ENCODE assay signal across 9 cellular contexts in the genomic region with DNA sequence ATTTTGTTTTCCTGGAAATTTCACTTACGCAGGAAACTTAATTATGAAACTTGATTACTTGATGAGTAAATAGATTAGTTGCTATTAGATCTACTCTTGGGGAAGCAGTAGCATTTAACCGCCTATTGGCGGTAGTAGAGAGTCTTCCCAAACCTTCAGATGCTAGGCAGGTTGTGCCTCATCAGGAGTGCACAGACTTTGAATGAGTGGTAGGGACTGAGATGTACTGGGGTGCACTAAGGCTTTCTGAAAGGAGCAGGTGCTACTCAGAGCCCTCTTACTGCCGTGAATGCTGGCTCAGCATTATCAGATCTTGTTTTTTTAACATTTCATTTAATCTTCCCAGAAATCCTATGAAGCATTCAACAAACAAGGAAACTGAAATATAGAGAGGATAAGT. TPM values are rescaled to one million over a fixed set of nuclear protein-coding genes. Genes with fewer than 3 reads are reported as not detected.
DNase-seq lines count a peak whose midpoint lies in the region; ATAC-seq, FAIRE-seq and TF ChIP-seq lines count a peak whose summit lies in the region.
"Had no signal": no experiment of that assay in that cellular context is flagged by ENCODE, and none has a peak within 500 bp of the region (broad histone marks: within the 10 kb centered on the region; RNA-seq: fewer than 3 reads in every experiment).

No MANE protein-coding gene starts in this region.

- H3K23me2 ChIP-seq in H1 (ENCODE audit: low read depth, low read length) = no peaks in the 10 kb centered on the region

- CTCF ChIA-PET in H1 (lab: Charles Lee; ENCODE audit: partially characterized antibody) = interaction anchor here (0.9 to 11.4 kb wide), 9 partner anchors 10 to 119 kb away, joined by 3 to 152 read pairs (median 5); a partner anchor contains a TSS

- no peak overlapping the region for H3K56ac ChIP-seq in H1 (replicated peaks; ENCODE audit: insufficient read length, low read depth, low read length)

- no peaks in the 10 kb centered on the region for H3K27me3 Mint-ChIP-seq in CD4-positive, CD25-positive, alpha-beta regulatory T cell

- no peaks in the 10 kb centered on the region for H3F3A ChIP-seq in OCI-LY1 (ENCODE audit: insufficient read depth, low read length)

- no peak overlapping the region for H3K14ac ChIP-seq in H1 (ENCODE audit: insufficient read length)

- no peak overlapping the region for H3K4me2 ChIP-seq in OCI-LY1 (ENCODE audit: low read length)
- H3K4me2 ChIP-seq in H1 (ENCODE audit: insufficient read depth in 1 of 2, low read depth in 2 of 2, low read length in 2 of 2) = no peak overlapping the region
- H3K4me2 ChIP-seq in parathyroid adenoma (ENCODE audit: low read length) = no peak overlapping the region

- H4K20me1 ChIP-seq in OCI-LY1 (ENCODE audit: insufficient read depth, low read length) (no peaks in the 10 kb centered on the region), H1 (replicated peaks in 1 of 2; ENCODE audit: control insufficient read depth in 1 of 2, insufficient read depth in 2 of 2, low read length in 2 of 2) (peaks cover 4% of the 10 kb centered on the region in 2 experiments)

- H2BK20ac ChIP-seq in H1 (ENCODE audit: low read length) = no peak overlapping the region

- H3K9ac ChIP-seq in OCI-LY1 (ENCODE audit: low read length) = no peak overlapping the region
- no peak overlapping the region for H3K9ac ChIP-seq in H1 (replicated peaks in 1 of 4; ENCODE audit: extremely low read depth in 1 of 4, low read depth in 3 of 4, low read length in 3 of 4)
- H3K9ac ChIP-seq in parathyroid adenoma = no peak overlapping the region

- peaks cover 17% of the 10 kb centered on the region for H3K36me3 Mint-ChIP-seq in CD4-positive, CD25-positive, alpha-beta regulatory T cell

- H3K4me1 ChIP-seq in CD4-positive, CD25-positive, alpha-beta regulatory T cell (ENCODE audit: control insufficient read depth, insufficient read depth, low read length, poor library complexity, severe bottlenecking) = no peaks in the 10 kb centered on the region
- H3K4me1 ChIP-seq in OCI-LY1 (ENCODE audit: insufficient read depth, low read length, severe bottlenecking) (peaks cover 10% of the 10 kb centered on the region), H1 (replicated peaks in 1 of 4; ENCODE audit: control insufficient read depth in 3 of 4, insufficient read depth in 4 of 4, low read length in 3 of 4) (no peaks in the 10 kb centered on the region; a peak in 1 of 7 replicates), parathyroid adenoma (no peaks in the 10 kb centered on the region)

- DNase-seq in CD4-positive, CD25-positive, alpha-beta regulatory T cell = peak in 2 of 3 donors; percentile 45 to 60
- DNase-seq in GM18507 (ENCODE audit: extremely low spot score, insufficient read length, low read depth) (no peak), H1 (ENCODE audit: low read depth in 1 of 2, low spot score in 2 of 2) (no peak)
- DNase-seq: left cardiac atrium had no signal

- H3K36me3 ChIP-seq in CD4-positive, CD25-positive, alpha-beta regulatory T cell (ENCODE audit: control insufficient read depth, insufficient read depth, low read length) = peaks cover 35% of the 10 kb centered on the region
- peaks cover 76% of the 10 kb centered on the region for H3K36me3 ChIP-seq in OCI-LY1 (ENCODE audit: insufficient read depth, low read length)
- peaks cover 10 to 63% (median 31%) of the 10 kb centered on the region in 4 experiments; a peak in 7 of 8 replicates for H3K36me3 ChIP-seq in H1 (ENCODE audit: control insufficient read depth in 2 of 4, insufficient read depth in 4 of 4, low read length in 3 of 4)
- H3K36me3 ChIP-seq in parathyroid adenoma (ENCODE audit: control insufficient read depth, insufficient read depth, low read length) = no peaks in the 10 kb centered on the region

- FAIRE-seq in GM18507 (lab: Jason Lieb, UNC) (peak; percentile 5), H1 (lab: Jason Lieb, UNC) (peak; percentile 13)

- H3K18ac ChIP-seq in H1 (ENCODE audit: extremely low read depth, low read length) = no peak overlapping the region

- no peaks in the 10 kb centered on the region for H3K9me2 ChIP-seq in OCI-LY1 (ENCODE audit: low read depth, low read length)

- no peak overlapping the region for H4K5ac ChIP-seq in H1 (ENCODE audit: insufficient read length, low read depth, low read length)

- no peak overlapping the region for H4K8ac ChIP-seq in H1 (ENCODE audit: extremely low read depth, insufficient read depth, low read length)

- no peak overlapping the region for H2BK120ac ChIP-seq in H1 (replicated peaks; ENCODE audit: low read depth, low read length)

- POLR2A ChIA-PET in H1 (lab: Charles Lee; ENCODE audit: partially characterized antibody) = interaction anchor here (0.9 to 19.6 kb wide), 7 partner anchors 11 to 129 kb away, joined by 3 to 365 read pairs (median 4); a partner anchor contains a TSS

- no peaks in the 10 kb centered on the region for H3K27me3 ChIP-seq in CD4-positive, CD25-positive, alpha-beta regulatory T cell (ENCODE audit: control insufficient read depth, insufficient read depth, low read length)
- no peaks in the 10 kb centered on the region for H3K27me3 ChIP-seq in OCI-LY1 (ENCODE audit: insufficient read depth, low read length)
- no peaks in the 10 kb centered on the region for H3K27me3 ChIP-seq in H1 (replicated peaks in 1 of 4; ENCODE audit: control insufficient read depth in 3 of 4, extremely low read depth in 1 of 4, insufficient read depth in 3 of 4, low read length in 3 of 4)
- no peaks in the 10 kb centered on the region for H3K27me3 ChIP-seq in parathyroid adenoma (ENCODE audit: control insufficient read depth, insufficient read depth, low read length)

- no peak overlapping the region for H3K23ac ChIP-seq in H1 (ENCODE audit: insufficient read length)

- H3K27ac ChIP-seq in CD4-positive, CD25-positive, alpha-beta regulatory T cell (ENCODE audit: insufficient read depth, low read length, poor library complexity, severe bottlenecking) = peak overlapping the region; percentile 19
- H3K27ac ChIP-seq in OCI-LY1 (ENCODE audit: low read depth, low read length, poor library complexity, severe bottlenecking) (no peak overlapping the region), H1 (ENCODE audit: low read depth, low read length) (no peak overlapping the region), parathyroid adenoma (no peak overlapping the region)

- no peak for TF ChIP-seq POLR2A in H1 (IDR thresholded peaks at IDR 0.05; ENCODE audit: control extremely low read depth in 1 of 2, low read depth in 2 of 2, low read length in 2 of 2)

- H3K79me2 ChIP-seq in OCI-LY1 (ENCODE audit: insufficient read depth, low read length) (no peaks in the 10 kb centered on the region), H1 (ENCODE audit: control insufficient read depth in 1 of 2, insufficient read depth in 2 of 2, low read length in 2 of 2) (peaks cover 0 to 13% of the 10 kb centered on the region in 2 experiments; a peak in 1 of 4 replicates), parathyroid adenoma (peaks cover 11% of the 10 kb centered on the region)

- H2AFZ ChIP-seq in OCI-LY1 (ENCODE audit: low read length) (no peak overlapping the region), H1 (ENCODE audit: low read length) (no peak overlapping the region), parathyroid adenoma (no peak overlapping the region)

- peak; percentile 85 to 86 for ATAC-seq in CD4-positive, CD25-positive, alpha-beta regulatory T cell (ENCODE audit: low read depth in 2 of 2)
- ATAC-seq in GM21619 (IDR thresholded peaks at IDR 0.05; ENCODE audit: unreplicated experiment) = no peak
- ATAC-seq in GM21717 (IDR thresholded peaks at IDR 0.05; ENCODE audit: unreplicated experiment) = no peak
- ATAC-seq in HG03039 (IDR thresholded peaks at IDR 0.05; ENCODE audit: unreplicated experiment) = no peak

- no peaks in the 10 kb centered on the region for H3K9me3 Mint-ChIP-seq in CD4-positive, CD25-positive, alpha-beta regulatory T cell

- peak; percentile 67; the same call in 1 of the 2 replicates for TF ChIP-seq CTCF in OCI-LY1 (IDR thresholded peaks at IDR 0.05; ENCODE audit: low read length)
- peak in 2 of 3 experiments; percentile 47 to 71; a peak in 3 of 4 replicates for TF ChIP-seq CTCF in H1 (IDR thresholded peaks at IDR 0.05; ENCODE audit: control extremely low read depth in 1 of 3, insufficient read depth in 1 of 3, low read depth in 1 of 3, low read length in 3 of 3)
- peak; percentile 53 for TF ChIP-seq CTCF in parathyroid adenoma (IDR thresholded peaks at IDR 0.05)

- H3K4ac ChIP-seq in H1 (replicated peaks; ENCODE audit: insufficient read length, low read depth, low read length) = no peak overlapping the region

- no peak overlapping the region for H2AK5ac ChIP-seq in H1 (ENCODE audit: low read depth, low read length)

- H4K91ac ChIP-seq in H1 (replicated peaks; ENCODE audit: insufficient read length, low read length) = no peak overlapping the region

- H3K4me1 Mint-ChIP-seq in CD4-positive, CD25-positive, alpha-beta regulatory T cell = peaks cover 0 to 15% (median 11%) of the 10 kb centered on the region in 4 donors

- no peak overlapping the region for H2BK15ac ChIP-seq in H1 (ENCODE audit: low read length)

- no peak overlapping the region for H2BK12ac ChIP-seq in H1 (ENCODE audit: low read depth, low read length)

- no peaks in the 10 kb centered on the region for H3K9me3 ChIP-seq in CD4-positive, CD25-positive, alpha-beta regulatory T cell (ENCODE audit: control insufficient read depth in 2 of 2, low read length in 2 of 2)
- no peaks in the 10 kb centered on the region for H3K9me3 ChIP-seq in OCI-LY1 (ENCODE audit: low read length)
- H3K9me3 ChIP-seq in H1 (ENCODE audit: insufficient read depth in 2 of 2, low read depth in 1 of 2, low read length in 1 of 2) = no peaks in the 10 kb centered on the region
- H3K9me3 ChIP-seq in parathyroid adenoma (ENCODE audit: control insufficient read depth, low read length) = no peaks in the 10 kb centered on the region

- no peak overlapping the region for H2BK5ac ChIP-seq in H1 (ENCODE audit: low read depth, low read length)

- H3K4me3 Mint-ChIP-seq in CD4-positive, CD25-positive, alpha-beta regulatory T cell = peak overlapping the region in 1 of 4 donors; percentile 26

- peak; percentile 42 to 52 for TF ChIP-seq RAD21 in H1 (IDR thresholded peaks at IDR 0.05 in 1 of 2, conservative IDR thresholded peaks at IDR 0.05 in 1 of 2; ENCODE audit: low read depth in 2 of 2, low read length in 2 of 2)

- TF ChIP-seq EP300 in H1 (IDR thresholded peaks at IDR 0.05; ENCODE audit: borderline replicate concordance in 1 of 2, low read depth in 2 of 2, low read length in 2 of 2) = no peak

- no peak overlapping the region for H3K4me3 ChIP-seq in CD4-positive, CD25-positive, alpha-beta regulatory T cell (ENCODE audit: low read depth, low read length)
- H3K4me3 ChIP-seq in OCI-LY1 (ENCODE audit: low read depth, low read length, poor library complexity, severe bottlenecking) (no peak overlapping the region), H1 (ENCODE audit: extremely low read depth in 1 of 4, insufficient read depth in 2 of 4, low read depth in 3 of 4, low read length in 4 of 4) (no peak overlapping the region), parathyroid adenoma (ENCODE audit: low read depth, low read length) (no peak overlapping the region)

- WGBS in H1 (ENCODE audit: extremely low coverage in 1 of 2, insufficient coverage in 1 of 2, insufficient read length in 1 of 2, insufficient replicate concordance in 2 of 2, low coverage in 1 of 2, low lambda C conversion rate in 2 of 2, missing lambda C conversion rate in 1 of 2), 2 experiments = 64% methylated on average over 4 of the region's 4 CpGs; no CpG with 5 or more reads in 1 of the 2 experiments

- peak overlapping the region in 2 of 3 donors; percentile 46 to 52 for H3K27ac Mint-ChIP-seq in CD4-positive, CD25-positive, alpha-beta regulatory T cell

- no peaks in the 10 kb centered on the region; the same call in 1 of the 2 replicates for H3K79me1 ChIP-seq in H1 (ENCODE audit: low read depth, low read length)

RNA-seq across cellular contexts. Expression of a gene that starts 7.7 kb away (rescaled TPM):
- 30.2 TPM for total RNA-seq in CD4-positive, CD25-positive, alpha-beta regulatory T cell
- polyA plus RNA-seq in CD4-positive, CD25-positive, alpha-beta regulatory T cell = 10 to 100 TPM; 13.7 to 19.9 (median 16.9) TPM
- total RNA-seq in H1 (2021; fragmentation: NEBNext Ultra II Directional; extraction: Animal tissue kit (Norgen Biotek cat#: 25700)) = 30.4 and 34.2 TPM in 2 replicates
- 13.2 and 13.6 TPM in 2 replicates for polyA plus RNA-seq in H1 (2011; rRNA removed)
- polyA plus RNA-seq in H1 (2011; cell fraction: cytosol; rRNA removed) = 13.9 TPM
- polyA plus RNA-seq in H1 (2011; cell fraction: nucleus; rRNA removed) = 33.8 TPM
- 11.2 to 18.5 TPM (median 15.4 TPM) in 4 replicates for polyA plus RNA-seq in H1 (2012, experiment 1 of 2)
- 11.6 TPM for polyA plus RNA-seq in H1 (2012, experiment 2 of 2)
- polyA plus RNA-seq in H1 (2013, experiment 1 of 2) = 20.0 TPM
- 19.1 TPM for polyA plus RNA-seq in H1 (2013, experiment 2 of 2)
- 12.3 and 20.5 TPM in 2 replicates for polyA minus RNA-seq in H1 (2011; rRNA and poly(A)+ RNA removed)
- polyA minus RNA-seq in H1 (2011; cell fraction: cytosol; rRNA and poly(A)+ RNA removed) = 7.3 TPM
- polyA minus RNA-seq in H1 (2011; cell fraction: nucleus; rRNA and poly(A)+ RNA removed) = 25.8 TPM

RNA-seq across cellular contexts. Expression of a gene that starts 7.8 kb away (rescaled TPM):
- 19.2 TPM for total RNA-seq in CD4-positive, CD25-positive, alpha-beta regulatory T cell
- polyA plus RNA-seq in CD4-positive, CD25-positive, alpha-beta regulatory T cell = 10 to 100 TPM; 43.6 to 61.1 (median 47.6) TPM
- 58.5 and 63.4 TPM in 2 replicates for total RNA-seq in H1 (2021; fragmentation: NEBNext Ultra II Directional; extraction: Animal tissue kit (Norgen Biotek cat#: 25700))
- polyA plus RNA-seq in H1 (2011; rRNA removed) = 20.8 and 42.0 TPM in 2 replicates
- 52.7 TPM for polyA plus RNA-seq in H1 (2011; cell fraction: cytosol; rRNA removed)
- 10.2 TPM for polyA plus RNA-seq in H1 (2011; cell fraction: nucleus; rRNA removed)
- polyA plus RNA-seq in H1 (2012, experiment 1 of 2) = 65.2 to 124 TPM (median 69.0 TPM) in 4 replicates
- polyA plus RNA-seq in H1 (2012, experiment 2 of 2) = 19.1 TPM
- 67.4 TPM for polyA plus RNA-seq in H1 (2013, experiment 1 of 2)
- polyA plus RNA-seq in H1 (2013, experiment 2 of 2) = 72.8 TPM
- 15.2 and 19.3 TPM in 2 replicates for polyA minus RNA-seq in H1 (2011; rRNA and poly(A)+ RNA removed)
- 32.7 TPM for polyA minus RNA-seq in H1 (2011; cell fraction: cytosol; rRNA and poly(A)+ RNA removed)
- polyA minus RNA-seq in H1 (2011; cell fraction: nucleus; rRNA and poly(A)+ RNA removed) = 17.4 TPM

RNA-seq across cellular contexts. Expression of a gene that starts 15.6 kb away (rescaled TPM):
- total RNA-seq in CD4-positive, CD25-positive, alpha-beta regulatory T cell = 138 TPM
- polyA plus RNA-seq in CD4-positive, CD25-positive, alpha-beta regulatory T cell = 100 to 1,000 TPM; 167 to 193 (median 191) TPM
- 304 and 307 TPM in 2 replicates for total RNA-seq in H1 (2021; fragmentation: NEBNext Ultra II Directional; extraction: Animal tissue kit (Norgen Biotek cat#: 25700))
- polyA plus RNA-seq in H1 (2011; rRNA removed) = 148 and 172 TPM in 2 replicates
- polyA plus RNA-seq in H1 (2011; cell fraction: cytosol; rRNA removed) = 254 TPM
- polyA plus RNA-seq in H1 (2011; cell fraction: nucleus; rRNA removed) = 84.5 TPM
- polyA plus RNA-seq in H1 (2012, experiment 1 of 2) = 249 to 298 TPM (median 293 TPM) in 4 replicates
- polyA plus RNA-seq in H1 (2012, experiment 2 of 2) = 207 TPM
- polyA plus RNA-seq in H1 (2013, experiment 1 of 2) = 218 TPM
- polyA plus RNA-seq in H1 (2013, experiment 2 of 2) = 236 TPM
- 74.5 and 95.4 TPM in 2 replicates for polyA minus RNA-seq in H1 (2011; rRNA and poly(A)+ RNA removed)
- 134 TPM for polyA minus RNA-seq in H1 (2011; cell fraction: cytosol; rRNA and poly(A)+ RNA removed)
- polyA minus RNA-seq in H1 (2011; cell fraction: nucleus; rRNA and poly(A)+ RNA removed) = 86.6 TPM

RNA-seq across cellular contexts. Expression of a gene that starts 16.1 kb away (rescaled TPM):
- 169 TPM for total RNA-seq in CD4-positive, CD25-positive, alpha-beta regulatory T cell
- polyA plus RNA-seq in CD4-positive, CD25-positive, alpha-beta regulatory T cell = 1,000 to 10,000 TPM in 2 of 4 donors, 100 to 1,000 TPM in 2; 939 to 1,218 (median 1,022) TPM
- 437 and 465 TPM in 2 replicates for total RNA-seq in H1 (2021; fragmentation: NEBNext Ultra II Directional; extraction: Animal tissue kit (Norgen Biotek cat#: 25700))
- polyA plus RNA-seq in H1 (2011; rRNA removed) = 2,792 and 3,254 TPM in 2 replicates
- polyA plus RNA-seq in H1 (2011; cell fraction: cytosol; rRNA removed) = 1,527 TPM
- 2,437 TPM for polyA plus RNA-seq in H1 (2011; cell fraction: nucleus; rRNA removed)
- 684 to 863 TPM (median 778 TPM) in 4 replicates for polyA plus RNA-seq in H1 (2012, experiment 1 of 2)
- 1,585 TPM for polyA plus RNA-seq in H1 (2012, experiment 2 of 2)
- 2,536 TPM for polyA plus RNA-seq in H1 (2013, experiment 1 of 2)
- 2,012 TPM for polyA plus RNA-seq in H1 (2013, experiment 2 of 2)
- polyA minus RNA-seq in H1 (2011; rRNA and poly(A)+ RNA removed) = 278 and 324 TPM in 2 replicates
- polyA minus RNA-seq in H1 (2011; cell fraction: cytosol; rRNA and poly(A)+ RNA removed) = 176 TPM
- polyA minus RNA-seq in H1 (2011; cell fraction: nucleus; rRNA and poly(A)+ RNA removed) = 310 TPM

RNA-seq across cellular contexts. Expression of a gene that starts 41.9 kb away (rescaled TPM):
- total RNA-seq in CD4-positive, CD25-positive, alpha-beta regulatory T cell = 99.0 TPM
- 100 to 1,000 TPM; 480 to 692 (median 547) TPM for polyA plus RNA-seq in CD4-positive, CD25-positive, alpha-beta regulatory T cell
- total RNA-seq in H1 (2021; fragmentation: NEBNext Ultra II Directional; extraction: Animal tissue kit (Norgen Biotek cat#: 25700)) = 419 and 423 TPM in 2 replicates
- polyA plus RNA-seq in H1 (2011; rRNA removed) = 314 and 488 TPM in 2 replicates
- polyA plus RNA-seq in H1 (2011; cell fraction: cytosol; rRNA removed) = 519 TPM
- polyA plus RNA-seq in H1 (2011; cell fraction: nucleus; rRNA removed) = 154 TPM
- polyA plus RNA-seq in H1 (2012, experiment 1 of 2) = 457 to 576 TPM (median 535 TPM) in 4 replicates
- 681 TPM for polyA plus RNA-seq in H1 (2012, experiment 2 of 2)
- 402 TPM for polyA plus RNA-seq in H1 (2013, experiment 1 of 2)
- 410 TPM for polyA plus RNA-seq in H1 (2013, experiment 2 of 2)
- 117 and 134 TPM in 2 replicates for polyA minus RNA-seq in H1 (2011; rRNA and poly(A)+ RNA removed)
- polyA minus RNA-seq in H1 (2011; cell fraction: cytosol; rRNA and poly(A)+ RNA removed) = 152 TPM
- polyA minus RNA-seq in H1 (2011; cell fraction: nucleus; rRNA and poly(A)+ RNA removed) = 85.4 TPM

Comparison
In these comparisons a context has a peak if more than half of its experiments do, and no peak if none do; other contexts are left out.
1. ATAC-seq: peak in CD4-positive, CD25-positive, alpha-beta regulatory T cell (2 of 2); none in GM21619 (single experiment), GM21717 (single experiment) and HG03039 (single experiment).
2. DNase-seq: peak in CD4-positive, CD25-positive, alpha-beta regulatory T cell (2 of 3); none in GM18507 (single experiment) and H1 (0 of 2).
3. Peak in every context shown above with its lines, with median percentiles within 50 percentile points of each other: CTCF ChIP-seq.